1 cellular context compared by ENCODE assay signal in genomic region chr4:70651864-70652506, GRCh38.
TF ChIP-seq lines count a peak whose summit lies in the region.

No MANE protein-coding gene starts in this region.

TF ChIP-seq in K562, 482 proteins besides CTCF, POLR2A, EP300 and RAD21 (continues in another document):
- TF ChIP-seq E2F6 (IDR thresholded peaks at IDR 0.05; ENCODE audit: borderline replicate concordance in 1 of 2, extremely low read depth in 1 of 2, insufficient read depth in 1 of 2, insufficient read length in 1 of 2, low read depth in 1 of 2, low read length in 1 of 2, poor library complexity in 1 of 2, severe bottlenecking in 1 of 2), result no peak
- TF ChIP-seq GABPB1 (CRISPR knock-in tag; IDR thresholded peaks at IDR 0.05), result no peak
- TF ChIP-seq BRCA1 (IDR thresholded peaks at IDR 0.05), result no peak
- TF ChIP-seq BRCA1 (CRISPR knock-in tag; IDR thresholded peaks at IDR 0.05), result no peak
- no peak for TF ChIP-seq ZNF511 (CRISPR knock-in tag; IDR thresholded peaks at IDR 0.05)
- no peak for TF ChIP-seq ZNF134 (CRISPR knock-in tag; conservative IDR thresholded peaks at IDR 0.05)
- no peak for TF ChIP-seq HES1 (IDR thresholded peaks at IDR 0.05; ENCODE audit: low read depth)
- TF ChIP-seq DEAF1 (CRISPR knock-in tag; IDR thresholded peaks at IDR 0.05), result peak; percentile 65
- TF ChIP-seq POLR2AphosphoS5 (IDR thresholded peaks at IDR 0.05; ENCODE audit: control insufficient read depth, insufficient read depth, low read depth, low read length), result no peak
- TF ChIP-seq SAFB2 (IDR thresholded peaks at IDR 0.05; ENCODE audit: borderline replicate concordance, low read depth, low read length, severe bottlenecking), result no peak
- TF ChIP-seq ZFP30 (CRISPR knock-in tag; IDR thresholded peaks at IDR 0.05; ENCODE audit: borderline replicate concordance), result no peak
- TF ChIP-seq ZNF217 (CRISPR knock-in tag; IDR thresholded peaks at IDR 0.05), result no peak
- no peak for TF ChIP-seq CBX1 (IDR thresholded peaks at IDR 0.05; ENCODE audit: low read depth)
- TF ChIP-seq SMARCC2 (IDR thresholded peaks at IDR 0.05; ENCODE audit: low read depth), result no peak
- TF ChIP-seq HMBOX1 (IDR thresholded peaks at IDR 0.05), result no peak
- TF ChIP-seq PHTF2 (CRISPR knock-in tag; IDR thresholded peaks at IDR 0.05), result no peak
- no peak for TF ChIP-seq TRIM25 (IDR thresholded peaks at IDR 0.05; ENCODE audit: borderline replicate concordance)
- TF ChIP-seq CLOCK (CRISPR knock-in tag; IDR thresholded peaks at IDR 0.05; ENCODE audit: borderline replicate concordance), result no peak
- TF ChIP-seq ZNF592 (IDR thresholded peaks at IDR 0.05), result 0 out of 2 replicates have a peak, but pooled peaks have one; percentile 17
- TF ChIP-seq POU5F1 (IDR thresholded peaks at IDR 0.05; ENCODE audit: borderline replicate concordance, low read depth, low read length, partially characterized antibody), result no peak
- TF ChIP-seq GATAD2B (IDR thresholded peaks at IDR 0.05; ENCODE audit: borderline replicate concordance), result no peak
- 0 out of 2 replicates have a peak, but pooled peaks have one; percentile 21 for TF ChIP-seq SMC3 (conservative IDR thresholded peaks at IDR 0.05; ENCODE audit: insufficient read depth, low read depth, low read length)
- TF ChIP-seq DACH1 (IDR thresholded peaks at IDR 0.05; ENCODE audit: partially characterized antibody), result no peak
- TF ChIP-seq HDAC3 (IDR thresholded peaks at IDR 0.05; ENCODE audit: borderline replicate concordance, partially characterized antibody), result no peak
- no peak for TF ChIP-seq PHF21A (IDR thresholded peaks at IDR 0.05; ENCODE audit: borderline replicate concordance, low read depth)
- TF ChIP-seq PRPF4 (IDR thresholded peaks at IDR 0.05; ENCODE audit: insufficient read depth, low read depth, low read length, poor library complexity, severe bottlenecking), result no peak
- TF ChIP-seq HDAC6 (IDR thresholded peaks at IDR 0.05; ENCODE audit: low read depth, low read length), result no peak
- no peak for TF ChIP-seq POLR2H (tag; IDR thresholded peaks at IDR 0.05; ENCODE audit: low read depth)
- no peak for TF ChIP-seq ZFP36 (IDR thresholded peaks at IDR 0.05; ENCODE audit: low read depth, low read length, partially characterized antibody)
- TF ChIP-seq HDGF (IDR thresholded peaks at IDR 0.05), result no peak
- TF ChIP-seq LEF1 (IDR thresholded peaks at IDR 0.05), result no peak
- no peak for TF ChIP-seq ZBTB8A (IDR thresholded peaks at IDR 0.05; ENCODE audit: partially characterized antibody)
- no peak for TF ChIP-seq ZNF253 (CRISPR knock-in tag; conservative IDR thresholded peaks at IDR 0.05)
- TF ChIP-seq MLLT1 (IDR thresholded peaks at IDR 0.05), result no peak
- no peak for TF ChIP-seq RBM17 (IDR thresholded peaks at IDR 0.05; ENCODE audit: borderline replicate concordance, low read depth, low read length)
- peak; percentile 24; the same call in 1 of the 2 replicates for TF ChIP-seq C11orf30 (IDR thresholded peaks at IDR 0.05; ENCODE audit: low read depth)
- TF ChIP-seq ARHGAP35 (IDR thresholded peaks at IDR 0.05; ENCODE audit: partially characterized antibody), result no peak
- TF ChIP-seq SNRNP70 (optimal IDR thresholded peaks at IDR 0.05; ENCODE audit: low read depth, low read length), result no peak
- TF ChIP-seq SLC30A9 (CRISPR knock-in tag; IDR thresholded peaks at IDR 0.05), result no peak
- 0 out of 2 replicates have a peak, but pooled peaks have one; percentile 17 for TF ChIP-seq EP400 (IDR thresholded peaks at IDR 0.05)
- no peak for TF ChIP-seq NEUROD1 (IDR thresholded peaks at IDR 0.05; ENCODE audit: borderline replicate concordance, low read depth, low read length, partially characterized antibody)
- TF ChIP-seq ARID1B (IDR thresholded peaks at IDR 0.05), result no peak
- TF ChIP-seq SIX5 (IDR thresholded peaks at IDR 0.05; ENCODE audit: borderline replicate concordance in 1 of 2, insufficient read depth in 1 of 2, low read depth in 1 of 2, low read length in 2 of 2), result no peak
- TF ChIP-seq MCM5 (IDR thresholded peaks at IDR 0.05; ENCODE audit: low read depth), result no peak
- TF ChIP-seq CCAR2 (IDR thresholded peaks at IDR 0.05; ENCODE audit: low read depth, low read length), result no peak
- no peak for TF ChIP-seq ZBED1 (IDR thresholded peaks at IDR 0.05)
- no peak for TF ChIP-seq PBX2 (CRISPR knock-in tag; IDR thresholded peaks at IDR 0.05; ENCODE audit: low read depth)
- no peak for TF ChIP-seq PBX2 (tag; conservative IDR thresholded peaks at IDR 0.05; ENCODE audit: low read depth)
- no peak for TF ChIP-seq ATF7 (IDR thresholded peaks at IDR 0.05)
